Comparison of ENCODE assay signal across 36 cellular contexts in the genomic region with DNA sequence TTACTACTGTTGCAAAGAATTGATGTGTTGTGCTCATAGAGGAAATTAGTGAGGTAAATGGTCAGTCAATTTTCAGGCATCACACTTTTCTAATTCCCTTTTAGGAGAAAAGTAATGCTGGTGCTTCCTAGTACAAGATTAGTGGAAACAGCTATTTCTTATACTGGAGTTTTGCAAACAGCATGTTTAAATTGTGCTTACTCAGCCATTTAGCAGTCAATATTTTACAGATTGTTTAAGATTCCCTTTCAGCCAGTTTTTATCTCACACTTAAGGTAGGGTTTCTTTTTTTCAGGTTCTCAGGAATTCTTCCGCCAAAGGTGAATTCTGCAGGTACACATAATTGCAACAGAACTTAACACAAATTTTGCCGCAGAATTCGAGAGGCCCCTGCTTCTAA.
"Had no signal": no experiment of that assay in that cellular context is flagged by ENCODE, and none has a peak within 500 bp of the region (broad histone marks: within the 10 kb centered on the region; RNA-seq: fewer than 3 reads in every experiment).

No MANE protein-coding gene starts in this region.

- ATAC-seq: activated CD8-positive, alpha-beta T cell treated with anti-CD3 and anti-CD28 coated beads for 36 hours; activated naive CD4-positive, alpha-beta T cell treated with anti-CD3 and anti-CD28 coated beads, Interleukin-2, amount 50 U/mL, for 72 hours; activated T-helper 17 cell treated with anti-CD3 and anti-CD28 coated beads, Interleukin-2, amount 50 U/mL, for 72 hours; Right ventricle myocardium inferior had no signal

- H3K27me3 ChIP-seq: ascending aorta had no signal

- H3K27ac ChIP-seq: ascending aorta, PC-9, RWPE1, WERI-Rb-1 had no signal

- H3K4me2 ChIP-seq: PC-9 had no signal

- H2AFZ ChIP-seq: PC-9 had no signal

- H3K9me3 ChIP-seq: ascending aorta had no signal

- H3K4me3 Mint-ChIP-seq: activated CD8-positive, alpha-beta T cell treated with anti-CD3 and anti-CD28 coated beads for 36 hours; activated T-helper 17 cell treated with anti-CD3 and anti-CD28 coated beads, Interleukin-2, amount 50 U/mL, for 72 hours had no signal

- H3K27ac Mint-ChIP-seq: activated naive CD4-positive, alpha-beta T cell treated with anti-CD3 and anti-CD28 coated beads, Interleukin-2, amount 50 U/mL, for 72 hours; activated T-helper 17 cell treated with anti-CD3 and anti-CD28 coated beads, Interleukin-2, amount 50 U/mL, for 72 hours had no signal

- H3K4me3 ChIP-seq: ascending aorta, PC-9 had no signal

- H3K4me1 ChIP-seq: ascending aorta had no signal

- H3K27me3 Mint-ChIP-seq: activated CD8-positive, alpha-beta T cell treated with anti-CD3 and anti-CD28 coated beads for 36 hours; activated T-helper 17 cell treated with anti-CD3 and anti-CD28 coated beads, Interleukin-2, amount 50 U/mL, for 72 hours had no signal

- DNase-seq: activated CD4-positive, alpha-beta T cell treated with anti-CD3 and anti-CD28 coated beads for 1 hour; activated CD4-positive, alpha-beta T cell treated with anti-CD3 and anti-CD28 coated beads for 48 hours; activated CD4-positive, CD25-positive, alpha-beta regulatory T cell; activated CD8-positive, alpha-beta T cell treated with anti-CD3 and anti-CD28 coated beads for 36 hours; activated effector memory CD4-positive, alpha-beta T cell treated with anti-CD3 and anti-CD28 coated beads, Interleukin-2, amount 50 U/mL, for 16 hours; activated naive CD4-positive, alpha-beta T cell treated with Interleukin-2 at 50 U/mL for 16 hours; activated T-cell treated with anti-CD3 and anti-CD28 coated beads, Interleukin-2, amount 50 U/mL, for 1 hour; amygdala; Kasumi-1; KG1; MM.1S; MV-4-11; NCI-H1092; NCI-H1417; NCI-H146; NCI-H187; NCI-H2029 treated with DMSO at 0.1 percent for 48 hours; NCI-H2107; NCI-H2171; NCI-H510A; NCI-H526; NCI-H748 treated with DMSO at 0.1 percent for 48 hours; NK-92 treated with Interleukin-12 subunit alpha and Interleukin-12 subunit beta, amount 100 ng/mL, for 24 hours; PC-9; SIG-M5; SW 1271; T-helper 1 cell; T-helper 2 cell; T-helper 9 cell; WERI-Rb-1 had no signal

- H3K9me3 Mint-ChIP-seq: activated CD8-positive, alpha-beta T cell treated with anti-CD3 and anti-CD28 coated beads for 36 hours; activated naive CD4-positive, alpha-beta T cell treated with anti-CD3 and anti-CD28 coated beads, Interleukin-2, amount 50 U/mL, for 72 hours; activated T-helper 17 cell treated with anti-CD3 and anti-CD28 coated beads, Interleukin-2, amount 50 U/mL, for 72 hours had no signal

- FAIRE-seq: RCC 7860 had no signal
